8 cellular contexts compared by ENCODE assay signal in the genomic region with DNA sequence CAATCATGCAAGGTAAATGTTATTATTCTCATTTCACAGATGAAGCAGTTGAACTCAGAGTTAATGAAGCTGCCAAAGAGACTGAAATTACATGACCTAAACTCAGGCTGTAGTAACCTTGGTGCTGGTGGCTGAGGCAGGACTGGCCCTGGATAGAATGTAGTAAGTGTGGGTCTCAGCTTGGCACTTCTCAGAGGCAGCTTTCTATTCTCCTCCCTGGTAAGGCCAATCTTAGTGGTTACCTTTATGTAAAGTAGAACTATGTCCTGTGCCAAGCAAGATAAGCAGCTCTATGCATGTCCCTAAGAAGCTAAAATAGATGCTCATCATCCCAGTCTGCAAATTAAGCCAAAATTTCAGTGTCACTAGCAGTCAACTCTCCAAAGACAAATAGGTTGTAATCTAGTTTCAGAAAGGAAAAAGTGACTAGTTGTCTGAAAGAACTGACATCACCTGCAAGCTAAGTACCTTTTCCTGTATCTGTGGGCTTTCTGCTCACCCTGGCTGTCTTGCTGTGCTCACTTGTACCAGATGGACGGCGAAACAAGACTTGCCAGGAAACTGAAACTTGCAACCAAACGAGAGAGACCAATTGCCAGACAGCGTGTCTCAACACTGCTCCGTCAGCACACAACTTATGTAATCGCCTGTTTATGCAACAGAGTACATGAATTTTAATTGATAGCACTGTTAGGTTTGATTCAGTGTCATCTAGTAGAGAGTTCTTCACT.
DNase-seq lines count a peak whose midpoint lies in the region; ATAC-seq lines count a peak whose summit lies in the region.

No MANE protein-coding gene starts in this region.

- ATAC-seq in GM21619 (IDR thresholded peaks at IDR 0.05; ENCODE audit: unreplicated experiment): peak; percentile 99

- peak; percentile 52 for DNase-seq in GM03348 (ENCODE audit: low spot score)
- peak; percentile 59 for DNase-seq in MV-4-11 (lab: John Stamatoyannopoulos, UW)
- DNase-seq in activated T-helper 9 cell treated with anti-CD3 and anti-CD28 coated beads, Interleukin-2, amount 50 U/mL, for 16 hours (ENCODE audit: low read depth): peak; percentile 40
- DNase-seq in inferior parietal cortex (ENCODE audit: extremely low spot score): peak; percentile 53
- peak; percentile 4 to 16 for DNase-seq in stimulated activated CD8-positive, alpha-beta memory T cell treated with anti-CD3 and anti-CD28 coated beads, Interleukin-4, amount 100 ng/mL, for 4 hours (ENCODE audit: low read depth in 2 of 2, low spot score in 1 of 2)
- no peak for DNase-seq in LoVo (ENCODE audit: low spot score)
- DNase-seq in NCI-H2227 (lab: John Stamatoyannopoulos, UW; ENCODE audit: unreplicated experiment): no peak

Comparison
In these comparisons a context has a peak if more than half of its experiments do, and no peak if none do; other contexts are left out.
1. DNase-seq: peak in GM03348 (single experiment), MV-4-11 (single experiment), activated T-helper 9 cell treated with anti-CD3 and anti-CD28 coated beads, Interleukin-2, amount 50 U/mL, for 16 hours (single experiment), inferior parietal cortex (single experiment) and stimulated activated CD8-positive, alpha-beta memory T cell treated with anti-CD3 and anti-CD28 coated beads, Interleukin-4, amount 100 ng/mL, for 4 hours (2 of 2); none in LoVo (single experiment) and NCI-H2227 (single experiment).